2 cellular contexts compared by ENCODE assay signal in the genomic region with DNA sequence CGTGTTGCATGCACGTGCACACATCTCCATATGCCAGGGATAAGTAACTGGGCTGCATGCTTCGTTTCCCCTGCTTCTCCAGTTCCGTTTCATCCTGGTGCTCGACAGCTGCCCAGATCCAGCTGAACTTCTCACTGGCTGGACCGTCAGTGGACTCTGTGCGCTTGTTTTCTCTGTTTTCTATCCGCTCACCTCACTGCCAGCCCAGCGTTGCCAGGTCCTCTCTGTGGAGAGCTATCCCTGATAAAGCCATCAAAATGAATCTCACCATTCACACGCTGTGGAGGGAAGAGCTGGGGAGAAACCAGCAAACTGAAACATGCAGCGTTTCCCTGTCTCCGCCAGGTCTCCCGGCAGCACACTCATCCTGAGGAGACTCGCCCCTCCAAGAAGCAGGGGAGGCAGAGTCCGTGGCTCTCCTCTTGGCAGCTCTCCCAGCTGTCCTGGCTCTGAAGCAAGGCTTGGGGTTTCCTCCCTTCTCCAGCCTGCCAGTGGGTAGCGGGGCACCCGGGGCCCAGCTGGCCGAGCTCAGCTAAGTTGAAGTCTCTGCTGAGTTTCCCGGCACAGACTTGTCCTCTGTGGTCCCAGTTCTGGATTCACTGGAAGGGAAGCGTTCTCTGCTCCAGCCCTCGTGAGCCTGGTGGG.
TF ChIP-seq lines count a peak whose summit lies in the region.

No MANE protein-coding gene starts in this region.

TF ChIP-seq in IMR-90, 13 proteins besides CTCF, POLR2A, EP300 and RAD21 (continued from another document):
- TF ChIP-seq MAZ (IDR thresholded peaks at IDR 0.05; ENCODE audit: borderline replicate concordance, low read depth, low read length) (peak; percentile 28; the same call in 1 of the 2 replicates), CEBPB (IDR thresholded peaks at IDR 0.05; ENCODE audit: low read depth, low read length) (0 out of 2 replicates have a peak, but pooled peaks have one; percentile 17)

TF ChIP-seq in endothelial cell of umbilical vein, 7 proteins besides CTCF, POLR2A, EP300 and RAD21 (continued from another document):
- TF ChIP-seq EZH2 (IDR thresholded peaks at IDR 0.05; ENCODE audit: borderline replicate concordance, low read depth, low read length, severe bottlenecking) (no peak), JUN (IDR thresholded peaks at IDR 0.05; ENCODE audit: borderline replicate concordance, insufficient read depth, insufficient read length, low read depth) (no peak), MYC (IDR thresholded peaks at IDR 0.05; ENCODE audit: low read depth, low read length) (no peak), FOS (IDR thresholded peaks at IDR 0.05; ENCODE audit: borderline replicate concordance, insufficient read depth, low read length) (no peak), POLR2AphosphoS5 (IDR thresholded peaks at IDR 0.05; ENCODE audit: insufficient read depth, low read depth, low read length) (no peak)
- TF ChIP-seq, protein P1, sequence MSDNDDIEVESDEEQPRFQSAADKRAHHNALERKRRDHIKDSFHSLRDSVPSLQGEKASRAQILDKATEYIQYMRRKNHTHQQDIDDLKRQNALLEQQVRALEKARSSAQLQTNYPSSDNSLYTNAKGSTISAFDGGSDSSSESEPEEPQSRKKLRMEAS (IDR thresholded peaks at IDR 0.05; ENCODE audit: insufficient read depth, insufficient read length), result no peak
TF ChIP-seq in endothelial cell of umbilical vein: peak in this region for 0.
